14 cellular contexts compared by ENCODE assay signal in genomic region chr10:48251152-48251524, GRCh38. TPM values are rescaled to one million over a fixed set of nuclear protein-coding genes. Genes with fewer than 3 reads are reported as not detected.
A peak's percentile ranks its signal among the peaks of the same experiment; 100 is the strongest.
DNase-seq lines count a peak whose midpoint lies in the region; FAIRE-seq and TF ChIP-seq lines count a peak whose summit lies in the region.
"Had no signal": no experiment of that assay in that cellular context is flagged by ENCODE, and none has a peak within 500 bp of the region (broad histone marks: within the 10 kb centered on the region; RNA-seq: fewer than 3 reads in every experiment).

No MANE protein-coding gene starts in this region.

- POLR2A ChIA-PET in HEK293 (lab: Yijun Ruan, JAX) = no interaction called here
- POLR2A ChIA-PET in activated CD4-positive, alpha-beta memory T cell treated with anti-CD3 and anti-CD28 coated beads, Interleukin-2, amount 10 ng/mL, durations not matched to agents 7 days and 5 days (lab: Charles Lee) = no interaction called here

- intact Hi-C loops in vagina (cut with DNase I) = no loop called here

- peak overlapping the region; percentile 61 to 83 (median 69) for H3K27ac Mint-ChIP-seq in brain
- no peak overlapping the region for H3K27ac Mint-ChIP-seq in activated CD4-positive, alpha-beta memory T cell treated with anti-CD3 and anti-CD28 coated beads, Interleukin-2, amount 10 ng/mL, durations not matched to agents 7 days and 5 days
- H3K27ac Mint-ChIP-seq: activated T-helper 1 cell treated with anti-CD3 and anti-CD28 coated beads, Interleukin-12 subunit alpha, Interleukin-12 subunit beta, Interleukin-2, Interleukin-4 antibody, amounts not matched to agents 30 ng/mL and 10 ng/mL and 1 ng/mL, durations not matched to agents 14 hours and 24 hours and 36 hours had no signal

- H3K9me3 Mint-ChIP-seq in brain = peaks cover 0 to 3% (median 0%) of the 10 kb centered on the region in 5 experiments
- H3K9me3 Mint-ChIP-seq in activated CD4-positive, alpha-beta memory T cell treated with anti-CD3 and anti-CD28 coated beads, Interleukin-2, amount 10 ng/mL, durations not matched to agents 7 days and 5 days = no peaks in the 10 kb centered on the region
- H3K9me3 Mint-ChIP-seq: activated T-helper 1 cell treated with anti-CD3 and anti-CD28 coated beads, Interleukin-12 subunit alpha, Interleukin-12 subunit beta, Interleukin-2, Interleukin-4 antibody, amounts not matched to agents 30 ng/mL and 10 ng/mL and 1 ng/mL, durations not matched to agents 14 hours and 24 hours and 36 hours; neural crest cell had no signal

- peaks cover 8% of the 10 kb centered on the region for H3K27me3 Mint-ChIP-seq in brain
- H3K27me3 Mint-ChIP-seq in activated CD4-positive, alpha-beta memory T cell treated with anti-CD3 and anti-CD28 coated beads, Interleukin-2, amount 10 ng/mL, durations not matched to agents 7 days and 5 days = peaks cover 2% of the 10 kb centered on the region

- no peak for TF ChIP-seq POLR2A in vagina (IDR thresholded peaks at IDR 0.05)
- TF ChIP-seq POLR2A in GM12891 (IDR thresholded peaks at IDR 0.05; ENCODE audit: low read depth, low read length) = no peak

- TF ChIP-seq CTCF in AG10803 (conservative IDR thresholded peaks at IDR 0.05; ENCODE audit: low read length) = no peak
- no peak for TF ChIP-seq CTCF in HEK293 (tag by site-specific recombination; IDR thresholded peaks at IDR 0.05)
- TF ChIP-seq CTCF in brain (conservative IDR thresholded peaks at IDR 0.05) = no peak
- TF ChIP-seq CTCF in right atrium auricular region (IDR thresholded peaks at IDR 0.05) = no peak
- no peak for TF ChIP-seq CTCF in vagina (IDR thresholded peaks at IDR 0.05)

- peak overlapping the region; percentile 1; the same call in 1 of the 2 replicates for H3K27ac ChIP-seq in HEK293 (ENCODE audit: extremely low read depth, low read depth, low read length)
- H3K27ac ChIP-seq in right atrium auricular region = peak overlapping the region in 1 of 2 donors; percentile 54
- no peak overlapping the region for H3K27ac ChIP-seq in vagina

- no peaks in the 10 kb centered on the region for H3K36me3 ChIP-seq in HEK293 (ENCODE audit: control insufficient read depth in 2 of 2, insufficient read depth in 1 of 2, low read length in 2 of 2)
- H3K36me3 ChIP-seq in right atrium auricular region = no peaks in the 10 kb centered on the region
- H3K36me3 ChIP-seq in vagina = no peaks in the 10 kb centered on the region
- H3K36me3 ChIP-seq: BE2C had no signal

- no peak overlapping the region for H3K4me3 Mint-ChIP-seq in brain
- no peak overlapping the region for H3K4me3 Mint-ChIP-seq in activated CD4-positive, alpha-beta memory T cell treated with anti-CD3 and anti-CD28 coated beads, Interleukin-2, amount 10 ng/mL, durations not matched to agents 7 days and 5 days
- H3K4me3 Mint-ChIP-seq: activated T-helper 1 cell treated with anti-CD3 and anti-CD28 coated beads, Interleukin-12 subunit alpha, Interleukin-12 subunit beta, Interleukin-2, Interleukin-4 antibody, amounts not matched to agents 30 ng/mL and 10 ng/mL and 1 ng/mL, durations not matched to agents 14 hours and 24 hours and 36 hours; neural crest cell had no signal

- H3K4me3 ChIP-seq in AG10803 (ENCODE audit: low read length) = no peak overlapping the region
- no peak overlapping the region for H3K4me3 ChIP-seq in HEK293 (ENCODE audit: low read depth, low read length)
- H3K4me3 ChIP-seq in right atrium auricular region = no peak overlapping the region
- no peak overlapping the region for H3K4me3 ChIP-seq in vagina

- H3K36me3 Mint-ChIP-seq in brain = no peaks in the 10 kb centered on the region
- H3K36me3 Mint-ChIP-seq in activated CD4-positive, alpha-beta memory T cell treated with anti-CD3 and anti-CD28 coated beads, Interleukin-2, amount 10 ng/mL, durations not matched to agents 7 days and 5 days (ENCODE audit: low read depth) = no peaks in the 10 kb centered on the region

- no peaks in the 10 kb centered on the region for H3K27me3 ChIP-seq in right atrium auricular region
- H3K27me3 ChIP-seq in vagina = no peaks in the 10 kb centered on the region
- H3K27me3 ChIP-seq: BE2C had no signal

- no peak for FAIRE-seq in GM12891 (lab: Jason Lieb, UNC)

- H3K4me1 ChIP-seq in HEK293 (ENCODE audit: control insufficient read depth, insufficient read depth, low read length) (no peaks in the 10 kb centered on the region; the same call in 1 of the 2 replicates), right atrium auricular region (peaks cover 0 to 53% of the 10 kb centered on the region in 2 donors), vagina (no peaks in the 10 kb centered on the region)
- H3K4me1 ChIP-seq: BE2C had no signal

- H3K4me1 Mint-ChIP-seq in brain = peaks cover 38% of the 10 kb centered on the region
- H3K4me1 Mint-ChIP-seq in activated CD4-positive, alpha-beta memory T cell treated with anti-CD3 and anti-CD28 coated beads, Interleukin-2, amount 10 ng/mL, durations not matched to agents 7 days and 5 days = no peaks in the 10 kb centered on the region

- H3K9me3 ChIP-seq in HEK293 (ENCODE audit: control insufficient read depth, insufficient read depth, low read depth, low read length) (no peaks in the 10 kb centered on the region), right atrium auricular region (no peaks in the 10 kb centered on the region), vagina (no peaks in the 10 kb centered on the region)
- H3K9me3 ChIP-seq: BE2C had no signal

- CTCF ChIA-PET in HEK293 (lab: Yijun Ruan, JAX) = interaction anchor here (0.6 kb wide), 1 partner anchor 1707 kb away, joined by 3 read pairs; no protein-coding TSS in a partner anchor
- CTCF ChIA-PET in activated CD4-positive, alpha-beta memory T cell treated with anti-CD3 and anti-CD28 coated beads, Interleukin-2, amount 10 ng/mL, durations not matched to agents 7 days and 5 days (lab: Charles Lee) = no interaction called here

- DNase-seq in AG10803 (ENCODE audit: low read depth) = peak; percentile 13
- DNase-seq in right atrium auricular region (ENCODE audit: low spot score) = peak; percentile 56
- no peak for DNase-seq in RPMI8226
- DNase-seq in vagina (ENCODE audit: extremely low spot score in 2 of 2) = no peak
- DNase-seq in activated CD4-positive, alpha-beta memory T cell treated with anti-CD3 and anti-CD28 coated beads, Interleukin-2, amount 10 ng/mL, durations not matched to agents 7 days and 5 days = no peak
- DNase-seq in GM12891 (ENCODE audit: insufficient read length, low spot score) = no peak
- DNase-seq: BE2C, HCEC 1CT, NCI-H187 treated with DMSO at 0.1 percent for 48 hours had no signal

TF ChIP-seq in HEK293, 187 proteins besides CTCF, POLR2A, EP300 and RAD21 (continues in another document):
- TF ChIP-seq PATZ1 (tag by site-specific recombination; IDR thresholded peaks at IDR 0.05) (no peak), ZNF423 (tag by site-specific recombination; IDR thresholded peaks at IDR 0.05) (no peak), EGR2 (tag by site-specific recombination; IDR thresholded peaks at IDR 0.05; ENCODE audit: low read depth) (no peak), ZNF514 (tag by site-specific recombination; IDR thresholded peaks at IDR 0.05) (no peak), ZNF837 (tag by site-specific recombination; IDR thresholded peaks at IDR 0.05) (no peak)

TF ChIP-seq in GM12891, 5 proteins besides CTCF, POLR2A, EP300 and RAD21:
- no peak for TF ChIP-seq TAF1 (IDR thresholded peaks at IDR 0.05; ENCODE audit: low read depth, low read length)
- TF ChIP-seq POU2F2 (IDR thresholded peaks at IDR 0.05; ENCODE audit: low read depth, low read length) = no peak
- no peak for TF ChIP-seq PAX5 (IDR thresholded peaks at IDR 0.05; ENCODE audit: insufficient read depth, low read length, severe bottlenecking)
- no peak for TF ChIP-seq SPI1 (IDR thresholded peaks at IDR 0.05; ENCODE audit: low read depth, low read length)
- TF ChIP-seq POLR2AphosphoS5 (IDR thresholded peaks at IDR 0.05; ENCODE audit: low read depth, low read length) = no peak

RNA-seq across cellular contexts. Expression of gene FRMPD2, which starts 23.4 kb away (rescaled TPM):
- 1.3 TPM for polyA plus RNA-seq in brain (ENCODE audit: insufficient read depth, low read depth, low replicate concordance)
- total RNA-seq in right atrium auricular region (1 to 10 TPM; 1.2 to 7.5 TPM), vagina (not detected)
- total RNA-seq in activated CD4-positive, alpha-beta memory T cell treated with anti-CD3 and anti-CD28 coated beads, Interleukin-2, amount 10 ng/mL, durations not matched to agents 7 days and 5 days = not detected
- polyA plus RNA-seq in GM12891 (2012; ENCODE audit: low read depth, missing spikeins) = 1.2 TPM
- total RNA-seq: activated T-helper 1 cell treated with anti-CD3 and anti-CD28 coated beads, Interleukin-12 subunit alpha, Interleukin-12 subunit beta, Interleukin-2, Interleukin-4 antibody, amounts not matched to agents 30 ng/mL and 10 ng/mL and 1 ng/mL, durations not matched to agents 14 hours and 24 hours and 36 hours; fibroblast of lung had no signal

RNA-seq across cellular contexts. Expression of gene MAPK8, which starts 55.3 kb away (rescaled TPM):
- 51.9 TPM for polyA plus RNA-seq in brain (ENCODE audit: insufficient read depth, low read depth, low replicate concordance)
- total RNA-seq in right atrium auricular region = 10 to 100 TPM; 22.3 to 26.5 TPM
- 54.3 TPM for total RNA-seq in vagina
- 10 to 100 TPM; 46.2 to 48.2 TPM for total RNA-seq in activated CD4-positive, alpha-beta memory T cell treated with anti-CD3 and anti-CD28 coated beads, Interleukin-2, amount 10 ng/mL, durations not matched to agents 7 days and 5 days
- polyA plus RNA-seq in GM12891 (2012; ENCODE audit: low read depth, missing spikeins) = 18.5 TPM

Comparison
In these comparisons a context has a peak if more than half of its experiments do, and no peak if none do; other contexts are left out.
1. DNase-seq: peak in AG10803 (single experiment) and right atrium auricular region (single experiment); none in RPMI8226 (single experiment), vagina (0 of 2), activated CD4-positive, alpha-beta memory T cell treated with anti-CD3 and anti-CD28 coated beads, Interleukin-2, amount 10 ng/mL, durations not matched to agents 7 days and 5 days (single experiment) and GM12891 (single experiment).